In genomic region chr5:424259-425110, GRCh38 we compare ENCODE assay signal across 9 cellular contexts. TPM values are rescaled to one million over a fixed set of nuclear protein-coding genes. Genes with fewer than 3 reads are reported as not detected.
A peak's percentile ranks its signal among the peaks of the same experiment; 100 is the strongest.
DNase-seq lines count a peak whose midpoint lies in the region; ATAC-seq and TF ChIP-seq lines count a peak whose summit lies in the region.
"Had no signal": no experiment of that assay in that cellular context is flagged by ENCODE, and none has a peak within 500 bp of the region (broad histone marks: within the 10 kb centered on the region; RNA-seq: fewer than 3 reads in every experiment).

No MANE protein-coding gene starts in this region.

- WGBS in heart right ventricle, 2 donors, result 86 to 91% methylated on average over 11 of the region's 11 CpGs
- WGBS in aorta, 2 donors, result 79 to 87% methylated on average over 11 of the region's 11 CpGs

- H3K27ac ChIP-seq in heart right ventricle (peak overlapping the region in 1 of 10 donors; percentile 59), aorta (ENCODE audit: low read depth in 1 of 2, low read length in 2 of 2) (no peak overlapping the region), coronary artery (no peak overlapping the region)

- H3K36me3 ChIP-seq in heart right ventricle, result no peaks in the 10 kb centered on the region
- H3K36me3 ChIP-seq in aorta (ENCODE audit: control insufficient read depth in 1 of 2, insufficient read depth in 2 of 2, low read length in 1 of 2), result no peaks in the 10 kb centered on the region

- intact Hi-C loops in left cardiac atrium (cut with DNase I) (no loop called here), heart right ventricle (cut with DNase I) (no loop called here), aorta (cut with DNase I) (no loop called here)

- peaks cover 0 to 16% (median 0%) of the 10 kb centered on the region in 7 donors for H3K27me3 ChIP-seq in heart right ventricle
- H3K27me3 ChIP-seq in aorta (ENCODE audit: control insufficient read depth in 1 of 2, insufficient read depth in 2 of 2, low read length in 1 of 2), result no peaks in the 10 kb centered on the region

- no peaks in the 10 kb centered on the region for H3K4me1 ChIP-seq in heart right ventricle
- H3K4me1 ChIP-seq in aorta (ENCODE audit: control insufficient read depth in 1 of 2, insufficient read depth in 2 of 2, low read length in 2 of 2), result no peaks in the 10 kb centered on the region

- DNase-seq in left cardiac atrium (peak; percentile 17), heart right ventricle (no peak), RPMI8226 (peak; percentile 88), aorta (peak; percentile 49 to 57), NCI-H526 treated with DMSO at 0.1 percent for 48 hours (lab: John Stamatoyannopoulos, UW) (no peak), coronary artery (ENCODE audit: low spot score) (no peak)
- no peak for DNase-seq in activated CD8-positive, alpha-beta memory T cell treated with anti-CD3 and anti-CD28 coated beads, Interleukin-2, amount 50 U/mL, for 48 hours
- DNase-seq: DND-41 had no signal

- no peak for ATAC-seq in left cardiac atrium
- no peak for ATAC-seq in heart right ventricle
- ATAC-seq in HG02938 (IDR thresholded peaks at IDR 0.05; ENCODE audit: unreplicated experiment), result peak; percentile 92
- ATAC-seq in aorta (ENCODE audit: low FRiP score), result no peak

- H3K9me3 ChIP-seq in heart right ventricle (no peaks in the 10 kb centered on the region), aorta (ENCODE audit: control insufficient read depth, low read length) (no peaks in the 10 kb centered on the region)

- H3K4me3 ChIP-seq in heart right ventricle (no peak overlapping the region), aorta (ENCODE audit: low read length in 2 of 2) (no peak overlapping the region), coronary artery (no peak overlapping the region)

- TF ChIP-seq CTCF in heart right ventricle (IDR thresholded peaks at IDR 0.05) (no peak), coronary artery (IDR thresholded peaks at IDR 0.05) (no peak)

RNA-seq across cellular contexts. Expression of gene EXOC3, which starts 18.5 kb away (rescaled TPM):
- total RNA-seq in left cardiac atrium, result 10 to 100 TPM; 41.4 to 42.3 TPM
- total RNA-seq in heart right ventricle, result 10 to 100 TPM; 35.9 to 44.7 (median 41.0) TPM
- 10 to 100 TPM; 29.0 to 29.1 TPM for polyA plus RNA-seq in heart right ventricle
- 10 to 100 TPM; 54.6 to 65.2 TPM for total RNA-seq in aorta
- 10 to 100 TPM; 31.3 to 88.9 TPM for polyA plus RNA-seq in aorta

Comparison
In these comparisons a context has a peak if more than half of its experiments do, and no peak if none do; other contexts are left out.
1. DNase-seq: peak in left cardiac atrium (single experiment), RPMI8226 (single experiment) and aorta (2 of 2); none in heart right ventricle (0 of 2), activated CD8-positive, alpha-beta memory T cell treated with anti-CD3 and anti-CD28 coated beads, Interleukin-2, amount 50 U/mL, for 48 hours (single experiment), NCI-H526 treated with DMSO at 0.1 percent for 48 hours (single experiment) and coronary artery (single experiment).